In the genomic region with DNA sequence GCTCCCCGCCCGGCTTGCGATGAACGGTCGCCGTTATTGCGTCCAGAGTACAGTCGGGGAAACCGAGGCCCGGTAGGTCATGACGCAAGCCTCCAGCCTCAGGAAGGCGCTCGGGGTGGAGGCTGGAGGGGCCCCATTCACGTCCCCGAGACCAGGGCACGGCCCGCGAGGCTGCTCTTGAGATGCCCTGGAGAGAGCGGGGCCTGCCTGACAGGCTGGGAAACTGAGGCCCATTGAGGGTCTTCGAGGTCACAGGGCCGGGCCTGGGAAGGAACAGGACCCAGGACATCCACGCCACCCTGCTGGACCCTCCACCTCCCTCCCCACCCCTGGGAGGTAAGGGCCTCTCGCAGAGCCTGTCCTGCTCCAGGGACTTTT, we compare ENCODE assay signal across 8 cellular contexts. TPM values are rescaled to one million over a fixed set of nuclear protein-coding genes. Genes with fewer than 3 reads are reported as not detected.
A peak's percentile ranks its signal among the peaks of the same experiment; 100 is the strongest.
DNase-seq lines count a peak whose midpoint lies in the region; ATAC-seq and TF ChIP-seq lines count a peak whose summit lies in the region.

No MANE protein-coding gene starts in this region.

- ATAC-seq in GM21528 (IDR thresholded peaks at IDR 0.05; ENCODE audit: low FRiP score, unreplicated experiment) (peak; percentile 2), sciatic nerve (no peak)

- no peak for DNase-seq in RWPE1 (ENCODE audit: low spot score)
- no peak for DNase-seq in fibroblast of the aortic adventitia (ENCODE audit: low read depth)
- no peak for DNase-seq in retinal pigment epithelial cell (ENCODE audit: low read depth)
- no peak for DNase-seq in sciatic nerve (ENCODE audit: low spot score)
- no peak for DNase-seq in NCI-H1105 (lab: John Stamatoyannopoulos, UW)
- DNase-seq in NCI-H2107 treated with DMSO at 0.1 percent for 48 hours (lab: John Stamatoyannopoulos, UW; ENCODE audit: unreplicated experiment): no peak
- DNase-seq in NCI-H226: no peak

- TF ChIP-seq CTCF in RWPE1 (conservative IDR thresholded peaks at IDR 0.05; ENCODE audit: low read depth) (no peak), fibroblast of the aortic adventitia (IDR thresholded peaks at IDR 0.05; ENCODE audit: insufficient read depth, low read length) (no peak), retinal pigment epithelial cell (conservative IDR thresholded peaks at IDR 0.05; ENCODE audit: low read depth, low read length) (no peak)

- H3K4me3 ChIP-seq in fibroblast of the aortic adventitia (ENCODE audit: low read depth, low read length) (peak overlapping the region; percentile 91), retinal pigment epithelial cell (ENCODE audit: low read length) (peak overlapping the region; percentile 93)

- intact Hi-C loops in sciatic nerve (cut with DNase I): no loop called here

- CTCF ChIA-PET in RWPE1 (lab: Yijun Ruan, JAX): interaction anchor here (0.7 to 1.0 kb wide), 2 partner anchors 68 to 334 kb away, joined by 3 read pairs; no protein-coding TSS in a partner anchor

- peak overlapping the region; percentile 90 for H3K27ac ChIP-seq in RWPE1

- POLR2A ChIA-PET in RWPE1 (lab: Yijun Ruan, JAX; ENCODE audit: low non-redundant PET): interaction anchor here (0.5 kb wide), 1 partner anchor 29 kb away, joined by 4 read pairs; a partner anchor contains a TSS

RNA-seq across cellular contexts. Expression of gene NDUFS7, which starts 0.4 kb away (rescaled TPM):
- total RNA-seq in fibroblast of the aortic adventitia (ENCODE audit: low replicate concordance) (14.6 and 40.7 TPM in 2 replicates), sciatic nerve (57.5 TPM)

RNA-seq across cellular contexts. Expression of gene GAMT, which starts 17.3 kb away (rescaled TPM):
- total RNA-seq in fibroblast of the aortic adventitia (ENCODE audit: low replicate concordance) (8.8 and 40.6 TPM in 2 replicates), sciatic nerve (48.1 TPM)

RNA-seq across cellular contexts. Expression of gene DAZAP1, which starts 23.3 kb away (rescaled TPM):
- total RNA-seq in fibroblast of the aortic adventitia (ENCODE audit: low replicate concordance) (17.3 and 43.8 TPM in 2 replicates), sciatic nerve (75.7 TPM)

RNA-seq across cellular contexts. Expression of gene RPS15, which starts 54.1 kb away (rescaled TPM):
- total RNA-seq in fibroblast of the aortic adventitia (ENCODE audit: low replicate concordance) (567 and 712 TPM in 2 replicates), sciatic nerve (753 TPM)
